ENCODE assay signal across 15 cellular contexts in genomic region chr18:905948-906415, GRCh38. TPM values are rescaled to one million over a fixed set of nuclear protein-coding genes. Genes with fewer than 3 reads are reported as not detected.
DNase-seq lines count a peak whose midpoint lies in the region; ATAC-seq and TF ChIP-seq lines count a peak whose summit lies in the region.
"Had no signal": no experiment of that assay in that cellular context is flagged by ENCODE, and none has a peak within 500 bp of the region (broad histone marks: within the 10 kb centered on the region; RNA-seq: fewer than 3 reads in every experiment).

No MANE protein-coding gene starts in this region.

- TF ChIP-seq CTCF in GM13976 (IDR thresholded peaks at IDR 0.05; ENCODE audit: borderline replicate concordance, control extremely low read depth, extremely low read depth, insufficient read depth, missing control alignments) = no peak

- no peak for DNase-seq in activated CD4-positive, alpha-beta T cell treated with anti-CD3 and anti-CD28 coated beads, Interleukin-2, amount 10 ng/mL, durations not matched to agents 24 days and 14 days
- no peak for DNase-seq in activated CD4-positive, alpha-beta T cell treated with anti-CD3 and anti-CD28 coated beads for 4 hours
- DNase-seq in GM13976 (ENCODE audit: low spot score) = peak; percentile 32
- DNase-seq in cerebellum (ENCODE audit: low spot score) = peak; percentile 9
- no peak for DNase-seq in neuronal stem cell (ENCODE audit: low spot score)
- DNase-seq in stimulated activated CD8-positive, alpha-beta memory T cell treated with anti-CD3 and anti-CD28 coated beads, Interleukin-4, amount 100 ng/mL, for 48 hours = no peak
- DNase-seq in NCI-H2029 (lab: John Stamatoyannopoulos, UW) = no peak
- DNase-seq: activated CD8-positive, alpha-beta memory T cell treated with anti-CD3 and anti-CD28 coated beads for 24 hours; stimulated activated CD4-positive, alpha-beta T cell treated with anti-CD3 and anti-CD28 coated beads, Interleukin-12 subunit alpha, Interleukin-12 subunit beta, amount 100 ng/mL, for 4 hours had no signal

- H4K91ac ChIP-seq in neuronal stem cell (ENCODE audit: low read depth, low read length, poor library complexity) = no peak overlapping the region

- H3K4me3 ChIP-seq in neuronal stem cell (ENCODE audit: low read length in 2 of 2) = no peak overlapping the region
- H3K4me3 ChIP-seq: SK-N-MC had no signal

- H3K27ac ChIP-seq in neuronal stem cell (replicated peaks; ENCODE audit: low read length) = no peak overlapping the region
- H3K27ac ChIP-seq: C4-2B, esophagus muscularis mucosa, SK-N-MC had no signal

- ATAC-seq in HG03457 (IDR thresholded peaks at IDR 0.05; ENCODE audit: unreplicated experiment) = no peak
- ATAC-seq: stimulated activated memory B cell treated with anti-CD40 and anti-IgM and Interleukin-4, amounts not matched to agents 10 μg/mL and 1 μg/mL and 100 μg/mL, for 72 hours had no signal

- peaks cover 9% of the 10 kb centered on the region for H3K4me1 Mint-ChIP-seq in activated CD4-positive, alpha-beta T cell treated with anti-CD3 and anti-CD28 coated beads, Interleukin-2, amount 10 ng/mL, durations not matched to agents 24 days and 14 days
- H3K4me1 Mint-ChIP-seq: stimulated activated memory B cell treated with anti-CD40 and anti-IgM and Interleukin-4, amounts not matched to agents 10 μg/mL and 1 μg/mL and 100 μg/mL, for 72 hours had no signal

- peaks cover 4 to 10% of the 10 kb centered on the region in 2 donors for H3K4me1 ChIP-seq in neuronal stem cell (ENCODE audit: control insufficient read depth in 2 of 2, insufficient read depth in 1 of 2, low read depth in 1 of 2, low read length in 2 of 2)

- H3K36me3 Mint-ChIP-seq in activated CD4-positive, alpha-beta T cell treated with anti-CD3 and anti-CD28 coated beads, Interleukin-2, amount 10 ng/mL, durations not matched to agents 24 days and 14 days (ENCODE audit: low read depth) = peaks cover 8% of the 10 kb centered on the region
- H3K36me3 Mint-ChIP-seq: stimulated activated memory B cell treated with anti-CD40 and anti-IgM and Interleukin-4, amounts not matched to agents 10 μg/mL and 1 μg/mL and 100 μg/mL, for 72 hours had no signal

- peak overlapping the region; percentile 29 for H3K27ac Mint-ChIP-seq in activated CD4-positive, alpha-beta T cell treated with anti-CD3 and anti-CD28 coated beads, Interleukin-2, amount 10 ng/mL, durations not matched to agents 24 days and 14 days
- H3K27ac Mint-ChIP-seq: stimulated activated memory B cell treated with anti-CD40 and anti-IgM and Interleukin-4, amounts not matched to agents 10 μg/mL and 1 μg/mL and 100 μg/mL, for 72 hours had no signal

- H2BK120ac ChIP-seq in neuronal stem cell (ENCODE audit: low read depth, low read length) = no peak overlapping the region

- H3K27me3 ChIP-seq in neuronal stem cell (ENCODE audit: control insufficient read depth in 3 of 3, insufficient read depth in 3 of 3, low read depth in 1 of 3, low read length in 3 of 3) = peaks cover 45 to 97% (median 68%) of the 10 kb centered on the region in 3 experiments

- H3K36me3 ChIP-seq in neuronal stem cell (replicated peaks in 1 of 2; ENCODE audit: control insufficient read depth in 2 of 2, insufficient read depth in 2 of 2, low read length in 2 of 2) = no peaks in the 10 kb centered on the region
- H3K36me3 ChIP-seq: esophagus muscularis mucosa had no signal

- no peaks in the 10 kb centered on the region for H3K79me1 ChIP-seq in neuronal stem cell (ENCODE audit: low read depth, low read length)

- in situ Hi-C loops in GM13976 (cut with MboI; ENCODE audit: low sequenced_read_pairs, unreplicated experiment) = no loop called here

- H3K23ac ChIP-seq in neuronal stem cell (ENCODE audit: low read depth, low read length, poor library complexity) = no peak overlapping the region

- no peak overlapping the region for H2AFZ ChIP-seq in neuronal stem cell (ENCODE audit: low read length)

- peak overlapping the region; percentile 12 for H3K9ac ChIP-seq in neuronal stem cell (ENCODE audit: low read depth, low read length, poor library complexity)

- H3K4me2 ChIP-seq in neuronal stem cell (ENCODE audit: insufficient read depth, low read length, poor library complexity, severe bottlenecking) = peak overlapping the region; percentile 90

- peaks cover 70% of the 10 kb centered on the region for H3K27me3 Mint-ChIP-seq in activated CD4-positive, alpha-beta T cell treated with anti-CD3 and anti-CD28 coated beads, Interleukin-2, amount 10 ng/mL, durations not matched to agents 24 days and 14 days

- no CpG with 5 or more reads among the region's 26 CpGs for WGBS in neuronal stem cell (ENCODE audit: extremely low coverage in 2 of 2, insufficient read length in 2 of 2, insufficient replicate concordance in 1 of 2), 2 donors

- H3K9me3 ChIP-seq in neuronal stem cell (replicated peaks in 1 of 2; ENCODE audit: control insufficient read depth in 2 of 2, insufficient read depth in 1 of 2, low read depth in 1 of 2, low read length in 2 of 2) = no peaks in the 10 kb centered on the region
- H3K9me3 ChIP-seq: esophagus muscularis mucosa had no signal

- H3K4ac ChIP-seq in neuronal stem cell (ENCODE audit: low read length) = no peak overlapping the region

- peak overlapping the region; percentile 40 for H3K4me3 Mint-ChIP-seq in activated CD4-positive, alpha-beta T cell treated with anti-CD3 and anti-CD28 coated beads, Interleukin-2, amount 10 ng/mL, durations not matched to agents 24 days and 14 days
- H3K4me3 Mint-ChIP-seq: stimulated activated memory B cell treated with anti-CD40 and anti-IgM and Interleukin-4, amounts not matched to agents 10 μg/mL and 1 μg/mL and 100 μg/mL, for 72 hours had no signal

- H3K9me3 Mint-ChIP-seq in activated CD4-positive, alpha-beta T cell treated with anti-CD3 and anti-CD28 coated beads, Interleukin-2, amount 10 ng/mL, durations not matched to agents 24 days and 14 days = peaks cover 23% of the 10 kb centered on the region

- intact Hi-C loops in activated CD4-positive, alpha-beta T cell treated with anti-CD3 and anti-CD28 coated beads, Interleukin-2, amount 10 ng/mL, durations not matched to agents 24 days and 14 days (cut with micrococcal nuclease) = loop anchor here (5.0 kb wide), 1 partner anchor 409 kb away; no protein-coding TSS in a partner anchor

- no peak overlapping the region for H2BK12ac ChIP-seq in neuronal stem cell (ENCODE audit: low read length)

- no peak overlapping the region for H3K14ac ChIP-seq in neuronal stem cell (ENCODE audit: low read length)

- H4K8ac ChIP-seq in neuronal stem cell (ENCODE audit: low read depth, low read length) = no peak overlapping the region

- no peak overlapping the region for H2BK5ac ChIP-seq in neuronal stem cell (ENCODE audit: low read length)

- peak overlapping the region; percentile 35 for H3K18ac ChIP-seq in neuronal stem cell (ENCODE audit: low read length)

- H2AK5ac ChIP-seq in neuronal stem cell (ENCODE audit: low read depth, low read length) = no peak overlapping the region

- no peak overlapping the region for H2BK15ac ChIP-seq in neuronal stem cell (ENCODE audit: low read length)

RNA-seq across cellular contexts. Expression of gene ADCYAP1, which starts 1.3 kb away (rescaled TPM):
- not detected in 2 replicates for total RNA-seq in activated CD4-positive, alpha-beta T cell treated with anti-CD3 and anti-CD28 coated beads, Interleukin-2, amount 10 ng/mL, durations not matched to agents 24 days and 14 days
- total RNA-seq in cerebellum = 23.3 TPM
- polyA plus RNA-seq in neuronal stem cell (2013, experiment 1 of 2) = 0.08 TPM
- 0.04 TPM for polyA plus RNA-seq in neuronal stem cell (2013, experiment 2 of 2)
- polyA plus RNA-seq: keratinocyte had no signal

Comparison
In these comparisons a context has a peak if more than half of its experiments do, and no peak if none do; other contexts are left out.
1. DNase-seq: peak in GM13976 (single experiment) and cerebellum (single experiment); none in activated CD4-positive, alpha-beta T cell treated with anti-CD3 and anti-CD28 coated beads, Interleukin-2, amount 10 ng/mL, durations not matched to agents 24 days and 14 days (single experiment), activated CD4-positive, alpha-beta T cell treated with anti-CD3 and anti-CD28 coated beads for 4 hours (0 of 2), neuronal stem cell (single experiment), stimulated activated CD8-positive, alpha-beta memory T cell treated with anti-CD3 and anti-CD28 coated beads, Interleukin-4, amount 100 ng/mL, for 48 hours (single experiment) and NCI-H2029 (single experiment).
2. RNA of gene ADCYAP1, which starts 1.3 kb away (total RNA-seq): 23.3 TPM in cerebellum (single experiment); not detected in activated CD4-positive, alpha-beta T cell treated with anti-CD3 and anti-CD28 coated beads, Interleukin-2, amount 10 ng/mL, durations not matched to agents 24 days and 14 days; every median in the first group is over 10 times any median in the second.